12 cellular contexts compared by ENCODE assay signal in genomic region chr3:62554264-62554799, GRCh38.
DNase-seq lines count a peak whose midpoint lies in the region; ATAC-seq, FAIRE-seq and TF ChIP-seq lines count a peak whose summit lies in the region.
"Had no signal": no experiment of that assay in that cellular context is flagged by ENCODE, and none has a peak within 500 bp of the region (broad histone marks: within the 10 kb centered on the region; RNA-seq: fewer than 3 reads in every experiment).

No MANE protein-coding gene starts in this region.

- ATAC-seq in foreskin keratinocyte (peak; percentile 55), GM19395 (IDR thresholded peaks at IDR 0.05; ENCODE audit: unreplicated experiment) (no peak)
- ATAC-seq: activated CD8-positive, alpha-beta memory T cell treated with anti-CD3 and anti-CD28 coated beads, Interleukin-2, amount 10 ng/mL, durations not matched to agents 7 days and 5 days; T-helper 17 cell had no signal

- no peaks in the 10 kb centered on the region for H3K27me3 ChIP-seq in foreskin keratinocyte

- no peak for DNase-seq in AG09319 (ENCODE audit: extremely low read depth, low read depth)
- no peak for DNase-seq in H54 (ENCODE audit: insufficient read length, low spot score)
- DNase-seq in SK-MEL-5 (ENCODE audit: low read depth, low spot score), result peak; percentile 34
- DNase-seq in foreskin keratinocyte, result no peak
- DNase-seq in T-helper 1 cell, result no peak
- DNase-seq in GM19240 (ENCODE audit: insufficient read length, low spot score), result no peak
- no peak for DNase-seq in NK-92 treated with Interleukin-12 subunit alpha and Interleukin-12 subunit beta, amount 100 ng/mL, for 24 hours (lab: John Stamatoyannopoulos, UW)
- DNase-seq: activated CD8-positive, alpha-beta memory T cell treated with anti-CD3 and anti-CD28 coated beads, Interleukin-2, amount 10 ng/mL, durations not matched to agents 7 days and 5 days; amniotic stem cell; NCI-H226; T-helper 17 cell had no signal

- TF ChIP-seq CTCF in AG09319 (IDR thresholded peaks at IDR 0.05; ENCODE audit: low read depth, low read length), result peak; percentile 27
- peak; percentile 51 for TF ChIP-seq CTCF in foreskin keratinocyte (conservative IDR thresholded peaks at IDR 0.05)

- no peak for TF ChIP-seq POLR2A in H54 (IDR thresholded peaks at IDR 0.05; ENCODE audit: low read depth, low read length)

- in situ Hi-C loops in SK-MEL-5 (cut with HindIII; ENCODE audit: low pct_unique_long_range_greater_than_20kb, low sequenced_read_pairs), result no loop called here

- no peak overlapping the region for H3K27ac ChIP-seq in foreskin keratinocyte

- FAIRE-seq in H54 (lab: Jason Lieb, UNC), result peak; percentile 85

- H3K4me1 ChIP-seq in foreskin keratinocyte, result peaks cover 3% of the 10 kb centered on the region
